ENCODE assay signal across 27 cellular contexts in the genomic region with DNA sequence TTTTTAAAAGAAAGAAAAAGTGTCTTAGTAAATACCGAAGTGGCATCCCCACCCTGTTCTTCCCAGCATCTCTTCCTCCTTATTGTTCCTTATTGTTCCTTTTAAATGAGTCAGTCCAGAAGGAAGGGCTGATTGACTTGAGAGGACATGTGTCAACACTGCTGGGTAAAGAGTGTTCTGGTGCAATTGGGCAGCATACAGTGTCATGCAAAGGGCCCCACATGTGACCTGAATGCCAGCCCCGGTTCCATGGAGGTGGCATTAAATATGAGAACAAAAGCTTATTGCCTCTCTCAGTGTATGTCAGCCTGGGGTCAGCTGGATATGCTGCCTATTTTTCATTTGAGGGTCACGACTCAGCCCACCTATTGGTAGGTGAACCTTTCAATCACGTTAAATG.
"Had no signal": no experiment of that assay in that cellular context is flagged by ENCODE, and none has a peak within 500 bp of the region (broad histone marks: within the 10 kb centered on the region; RNA-seq: fewer than 3 reads in every experiment).

No MANE protein-coding gene starts in this region.

- H3K4me3 ChIP-seq: cardiac muscle cell, coronary artery, dorsolateral prefrontal cortex, esophagus squamous epithelium, gastroesophageal sphincter had no signal

- H3K4me1 ChIP-seq: esophagus squamous epithelium, gastroesophageal sphincter had no signal

- H3K27me3 ChIP-seq: brain microvascular endothelial cell, cardiac muscle cell had no signal

- H3K27ac ChIP-seq: brain microvascular endothelial cell, cardiac muscle cell, coronary artery, dorsolateral prefrontal cortex, esophagus squamous epithelium, gastroesophageal sphincter had no signal

- H3K9me3 ChIP-seq: esophagus squamous epithelium, gastroesophageal sphincter had no signal

- H3K36me3 ChIP-seq: brain microvascular endothelial cell, cardiac muscle cell, esophagus squamous epithelium, gastroesophageal sphincter had no signal

- ATAC-seq: activated T-cell treated with anti-CD3 and anti-CD28 coated beads, Interleukin-2, amount 50 U/mL, for 4 hours; activated T-helper 17 cell treated with anti-CD3 and anti-CD28 coated beads, Interleukin-2, amount 50 U/mL, for 72 hours; gastroesophageal sphincter; WTC11 had no signal

- DNase-seq: activated CD4-positive, alpha-beta memory T cell treated with anti-CD3 and anti-CD28 coated beads, Interleukin-2, amount 10 ng/mL, durations not matched to agents 7 days and 5 days; activated CD4-positive, alpha-beta T cell treated with anti-CD3 and anti-CD28 coated beads for 1 hour; activated CD4-positive, alpha-beta T cell treated with anti-CD3 and anti-CD28 coated beads for 4 hours; activated CD4-positive, alpha-beta T cell treated with anti-CD3 and anti-CD28 coated beads, Interleukin-2, amount 10 ng/mL, durations not matched to agents 7 days and 5 days; activated CD4-positive, alpha-beta T cell treated with anti-CD3 and anti-CD28 coated beads, Interleukin-2, amount 50 U/mL, for 4 hours; activated effector memory CD4-positive, alpha-beta T cell treated with Interleukin-2 at 50 U/mL for 16 hours; activated gamma-delta T cell treated with Interleukin-2 at 50 U/mL for 16 hours; activated naive CD4-positive, alpha-beta T cell treated with anti-CD3 and anti-CD28 coated beads, Interleukin-2, amount 50 U/mL, for 16 hours; activated naive CD4-positive, alpha-beta T cell treated with Interleukin-2 at 50 U/mL for 16 hours; activated T-cell treated with anti-CD3 and anti-CD28 coated beads, Interleukin-2, amount 50 U/mL, for 4 hours; amniotic stem cell; anterior cingulate cortex; brain microvascular endothelial cell; central memory CD4-positive, alpha-beta T cell; cerebellar nuclear complex; dorsolateral prefrontal cortex; effector memory CD4-positive, alpha-beta T cell; endodermal cell; erythroblast; esophagus squamous epithelium; foreskin melanocyte; T-helper 2 cell had no signal
